Comparison of ENCODE assay signal across 19 cellular contexts in genomic region chr2:212797484-212798205, GRCh38.
DNase-seq lines count a peak whose midpoint lies in the region; ATAC-seq and TF ChIP-seq lines count a peak whose summit lies in the region.
"Had no signal": no experiment of that assay in that cellular context is flagged by ENCODE, and none has a peak within 500 bp of the region (broad histone marks: within the 10 kb centered on the region; RNA-seq: fewer than 3 reads in every experiment).

No MANE protein-coding gene starts in this region.

- peak; percentile 52 for ATAC-seq in GM19395 (IDR thresholded peaks at IDR 0.05; ENCODE audit: unreplicated experiment)
- peak; percentile 41 for ATAC-seq in SK-N-SH treated with all-trans-retinoic acid at 6 μM for 48 hours
- no peak for ATAC-seq in GM21381 (IDR thresholded peaks at IDR 0.05; ENCODE audit: unreplicated experiment)
- ATAC-seq: CD8-positive, alpha-beta T cell; gastroesophageal sphincter had no signal

- DNase-seq in EL (peak; percentile 41), iris pigment epithelial cell (ENCODE audit: low read depth) (peak; percentile 55), NCI-H1092 treated with DMSO at 0.1 percent for 48 hours (lab: John Stamatoyannopoulos, UW) (no peak), dedifferentiated amniotic fluid mesenchymal stem cell (ENCODE audit: extremely low spot score) (no peak)
- DNase-seq in activated naive CD4-positive, alpha-beta T cell (lab: John Stamatoyannopoulos, UW) = no peak
- DNase-seq: activated T-cell treated with anti-CD3 and anti-CD28 coated beads, Interleukin-2, amount 50 U/mL, for 24 hours; CD8-positive, alpha-beta T cell; effector CD8-positive, alpha-beta T cell; KBM-7; NCI-H187 treated with DMSO at 0.1 percent for 48 hours; NCI-H526 treated with DMSO at 0.1 percent for 48 hours; RPMI8226; stimulated activated CD4-positive, alpha-beta T cell treated with anti-CD3 and anti-CD28 coated beads, Interleukin-4, amount 100 ng/mL, for 1 hour; stimulated activated naive CD4-positive, alpha-beta T cell treated with Interleukin-2 at 50 U/mL for 16 hours; tibial artery had no signal

TF ChIP-seq in SK-N-SH treated with all-trans-retinoic acid at 6 μM for 48 hours, 23 proteins besides CTCF, POLR2A, EP300 and RAD21:
- no peak for TF ChIP-seq ZFP3 (CRISPR knock-in tag; IDR thresholded peaks at IDR 0.05)
- peak; percentile 40 for TF ChIP-seq ISL1 (CRISPR knock-in tag; IDR thresholded peaks at IDR 0.05)

Comparison
In these comparisons a context has a peak if more than half of its experiments do, and no peak if none do; other contexts are left out.
1. DNase-seq: peak in EL (single experiment) and iris pigment epithelial cell (single experiment); none in NCI-H1092 treated with DMSO at 0.1 percent for 48 hours (single experiment), dedifferentiated amniotic fluid mesenchymal stem cell (single experiment) and activated naive CD4-positive, alpha-beta T cell (0 of 4).